In the genomic region with DNA sequence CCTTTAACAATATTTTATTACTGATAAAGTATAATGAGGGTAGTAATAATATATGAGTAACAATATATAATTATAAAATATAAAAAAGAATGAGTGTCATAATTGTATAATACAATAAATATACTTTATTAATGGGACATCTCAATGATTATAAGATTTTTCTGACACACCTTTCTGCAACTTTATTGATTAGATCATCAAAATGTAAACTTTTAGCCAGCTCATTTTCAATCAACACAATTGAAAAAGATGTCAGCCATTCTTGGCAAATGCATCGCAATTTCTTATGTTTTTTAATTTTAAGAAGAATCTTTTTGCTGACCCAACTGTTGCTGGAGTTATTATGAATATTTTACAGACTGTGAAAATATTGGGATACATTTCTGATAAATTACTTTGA, we compare ENCODE assay signal across 11 cellular contexts.
"Had no signal": no experiment of that assay in that cellular context is flagged by ENCODE, and none has a peak within 500 bp of the region (broad histone marks: within the 10 kb centered on the region; RNA-seq: fewer than 3 reads in every experiment).

No MANE protein-coding gene starts in this region.

- H2AFZ ChIP-seq: GM23248, GM23338 had no signal

- H3K36me3 ChIP-seq: HAP-1 had no signal

- H3K9ac ChIP-seq: GM23248 had no signal

- H3K4me1 ChIP-seq: HAP-1 had no signal

- FAIRE-seq: H1, H54 had no signal

- DNase-seq: GM23248, GOT3, H7, H9, HCEC 1CT, HFFc6 had no signal

- H3K4me2 ChIP-seq: GM23338 had no signal

- H3K27ac ChIP-seq: GM23248 had no signal

- H3K4me3 ChIP-seq: GM23248, GM23338, HAP-1 had no signal

- H3K9me3 ChIP-seq: HAP-1 had no signal

- ATAC-seq: GM23338, HCT116 had no signal
